Comparison of ENCODE assay signal across 1 cellular context in the genomic region with DNA sequence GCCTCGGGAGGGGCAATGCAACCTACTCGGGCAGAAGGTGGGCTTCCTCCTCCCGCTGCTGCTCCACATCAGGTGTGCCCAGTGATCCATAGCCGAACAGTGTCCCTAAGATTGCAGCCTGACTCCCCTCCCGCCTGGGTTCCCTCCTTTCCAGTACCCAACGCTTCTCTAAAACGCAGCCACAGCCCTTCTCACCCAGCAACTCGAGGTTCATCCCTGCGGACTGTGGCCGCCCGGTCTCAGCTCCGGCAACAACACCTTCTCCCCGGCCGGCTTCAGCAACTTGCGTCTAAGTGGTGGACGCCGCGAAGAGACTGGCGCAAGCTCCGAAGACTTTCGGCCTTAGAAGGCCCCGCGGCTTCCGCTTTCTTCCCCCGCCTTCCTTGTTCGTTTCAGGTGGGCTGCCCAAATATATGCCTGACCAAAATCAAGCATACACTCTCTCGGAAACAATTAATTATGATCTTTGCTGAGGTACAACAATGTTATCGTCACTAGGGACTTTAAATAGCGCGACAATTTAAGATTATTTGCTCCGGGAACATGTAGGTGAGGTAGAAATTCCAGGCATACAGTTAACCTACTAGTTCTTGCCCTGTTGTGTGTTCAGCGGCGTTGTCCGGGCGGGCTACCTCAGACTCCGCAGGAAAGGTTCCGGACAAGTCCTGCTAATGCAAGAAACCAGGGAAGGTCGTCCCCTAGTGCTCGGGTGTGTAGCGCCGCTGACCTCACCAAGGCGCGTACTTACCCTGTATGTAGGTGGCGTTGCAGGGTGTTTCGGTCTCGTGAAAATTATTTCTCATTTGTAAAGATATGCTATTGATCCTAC.
TF ChIP-seq lines count a peak whose summit lies in the region.

A gene with protein sequence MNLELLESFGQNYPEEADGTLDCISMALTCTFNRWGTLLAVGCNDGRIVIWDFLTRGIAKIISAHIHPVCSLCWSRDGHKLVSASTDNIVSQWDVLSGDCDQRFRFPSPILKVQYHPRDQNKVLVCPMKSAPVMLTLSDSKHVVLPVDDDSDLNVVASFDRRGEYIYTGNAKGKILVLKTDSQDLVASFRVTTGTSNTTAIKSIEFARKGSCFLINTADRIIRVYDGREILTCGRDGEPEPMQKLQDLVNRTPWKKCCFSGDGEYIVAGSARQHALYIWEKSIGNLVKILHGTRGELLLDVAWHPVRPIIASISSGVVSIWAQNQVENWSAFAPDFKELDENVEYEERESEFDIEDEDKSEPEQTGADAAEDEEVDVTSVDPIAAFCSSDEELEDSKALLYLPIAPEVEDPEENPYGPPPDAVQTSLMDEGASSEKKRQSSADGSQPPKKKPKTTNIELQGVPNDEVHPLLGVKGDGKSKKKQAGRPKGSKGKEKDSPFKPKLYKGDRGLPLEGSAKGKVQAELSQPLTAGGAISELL (minus strand): TSS at position 319 of the 829 bp plus-strand sequence. CDS start 105 bp downstream, at position 214.

TF ChIP-seq in K562, 482 proteins besides CTCF, POLR2A, EP300 and RAD21 (continued from another document and continues in another):
- TF ChIP-seq KLF1 (tag; IDR thresholded peaks at IDR 0.05), result 0 out of 2 replicates have a peak, but pooled peaks have one; percentile 16
- peak; percentile 65; the same call in 1 of the 2 replicates for TF ChIP-seq NR1H2 (CRISPR knock-in tag; IDR thresholded peaks at IDR 0.05)
- peak; percentile 75; the same call in 1 of the 2 replicates for TF ChIP-seq PHTF2 (CRISPR knock-in tag; IDR thresholded peaks at IDR 0.05)
- no peak for TF ChIP-seq SRSF9 (IDR thresholded peaks at IDR 0.05; ENCODE audit: borderline replicate concordance, low read depth, low read length)
- peak; percentile 97 for TF ChIP-seq KLF13 (tag; IDR thresholded peaks at IDR 0.05; ENCODE audit: borderline replicate concordance, low read depth)
- TF ChIP-seq, protein P1, sequence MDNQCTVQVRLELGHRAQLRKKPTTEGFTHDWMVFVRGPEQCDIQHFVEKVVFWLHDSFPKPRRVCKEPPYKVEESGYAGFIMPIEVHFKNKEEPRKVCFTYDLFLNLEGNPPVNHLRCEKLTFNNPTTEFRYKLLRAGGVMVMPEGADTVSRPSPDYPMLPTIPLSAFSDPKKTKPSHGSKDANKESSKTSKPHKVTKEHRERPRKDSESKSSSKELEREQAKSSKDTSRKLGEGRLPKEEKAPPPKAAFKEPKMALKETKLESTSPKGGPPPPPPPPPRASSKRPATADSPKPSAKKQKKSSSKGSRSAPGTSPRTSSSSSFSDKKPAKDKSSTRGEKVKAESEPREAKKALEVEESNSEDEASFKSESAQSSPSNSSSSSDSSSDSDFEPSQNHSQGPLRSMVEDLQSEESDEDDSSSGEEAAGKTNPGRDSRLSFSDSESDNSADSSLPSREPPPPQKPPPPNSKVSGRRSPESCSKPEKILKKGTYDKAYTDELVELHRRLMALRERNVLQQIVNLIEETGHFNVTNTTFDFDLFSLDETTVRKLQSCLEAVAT (IDR thresholded peaks at IDR 0.05), result peak; percentile 56 to 71; a peak in 3 of 4 replicates
- peak; percentile 39; the same call in 1 of the 2 replicates for TF ChIP-seq SMARCE1 (IDR thresholded peaks at IDR 0.05)
- TF ChIP-seq NR4A1 (CRISPR knock-in tag; IDR thresholded peaks at IDR 0.05), result peak; percentile 64; the same call in 1 of the 2 replicates
- TF ChIP-seq NR4A1 (tag; IDR thresholded peaks at IDR 0.05), result peak; percentile 94
- peak; percentile 96 for TF ChIP-seq RBFOX2 (IDR thresholded peaks at IDR 0.05; ENCODE audit: low read depth, low read length)
- no peak for TF ChIP-seq CREBBP (IDR thresholded peaks at IDR 0.05; ENCODE audit: low read depth, low read length)
- TF ChIP-seq POLR2B (IDR thresholded peaks at IDR 0.05; ENCODE audit: low read depth, partially characterized antibody), result peak; percentile 98
- no peak for TF ChIP-seq FOXJ3 (CRISPR knock-in tag; IDR thresholded peaks at IDR 0.05)
- TF ChIP-seq, protein P2, sequence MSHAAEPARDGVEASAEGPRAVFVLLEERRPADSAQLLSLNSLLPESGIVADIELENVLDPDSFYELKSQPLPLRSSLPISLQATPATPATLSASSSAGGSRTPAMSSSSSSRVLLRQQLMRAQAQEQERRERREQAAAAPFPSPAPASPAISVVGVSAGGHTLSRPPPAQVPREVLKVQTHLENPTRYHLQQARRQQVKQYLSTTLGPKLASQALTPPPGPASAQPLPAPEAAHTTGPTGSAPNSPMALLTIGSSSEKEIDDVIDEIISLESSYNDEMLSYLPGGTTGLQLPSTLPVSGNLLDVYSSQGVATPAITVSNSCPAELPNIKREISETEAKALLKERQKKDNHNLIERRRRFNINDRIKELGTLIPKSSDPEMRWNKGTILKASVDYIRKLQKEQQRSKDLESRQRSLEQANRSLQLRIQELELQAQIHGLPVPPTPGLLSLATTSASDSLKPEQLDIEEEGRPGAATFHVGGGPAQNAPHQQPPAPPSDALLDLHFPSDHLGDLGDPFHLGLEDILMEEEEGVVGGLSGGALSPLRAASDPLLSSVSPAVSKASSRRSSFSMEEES (CRISPR knock-in tag; IDR thresholded peaks at IDR 0.05), result no peak
- 0 out of 2 replicates have a peak, but pooled peaks have one; percentile 64 for TF ChIP-seq ZNF41 (CRISPR knock-in tag; conservative IDR thresholded peaks at IDR 0.05)
- TF ChIP-seq, protein P3, sequence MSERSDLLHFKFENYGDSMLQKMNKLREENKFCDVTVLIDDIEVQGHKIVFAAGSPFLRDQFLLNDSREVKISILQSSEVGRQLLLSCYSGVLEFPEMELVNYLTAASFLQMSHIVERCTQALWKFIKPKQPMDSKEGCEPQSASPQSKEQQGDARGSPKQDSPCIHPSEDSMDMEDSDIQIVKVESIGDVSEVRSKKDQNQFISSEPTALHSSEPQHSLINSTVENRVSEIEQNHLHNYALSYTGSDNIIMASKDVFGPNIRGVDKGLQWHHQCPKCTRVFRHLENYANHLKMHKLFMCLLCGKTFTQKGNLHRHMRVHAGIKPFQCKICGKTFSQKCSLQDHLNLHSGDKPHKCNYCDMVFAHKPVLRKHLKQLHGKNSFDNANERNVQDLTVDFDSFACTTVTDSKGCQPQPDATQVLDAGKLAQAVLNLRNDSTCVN (CRISPR knock-in tag; IDR thresholded peaks at IDR 0.05), result no peak
- TF ChIP-seq HNRNPUL1 (IDR thresholded peaks at IDR 0.05; ENCODE audit: low read length), result 0 out of 2 replicates have a peak, but pooled peaks have one; percentile 70
- no peak for TF ChIP-seq TCFL5 (CRISPR knock-in tag; conservative IDR thresholded peaks at IDR 0.05)
- TF ChIP-seq BHLHE40 (IDR thresholded peaks at IDR 0.05; ENCODE audit: low read length), result peak; percentile 76
- no peak for TF ChIP-seq CHCHD3 (CRISPR knock-in tag; IDR thresholded peaks at IDR 0.05)
- no peak for TF ChIP-seq NELFE (IDR thresholded peaks at IDR 0.05; ENCODE audit: insufficient read depth, insufficient read length)
- TF ChIP-seq NBN (IDR thresholded peaks at IDR 0.05; ENCODE audit: low read depth), result peak; percentile 99
- TF ChIP-seq CBFB (CRISPR knock-in tag; IDR thresholded peaks at IDR 0.05), result peak; percentile 42; the same call in 1 of the 2 replicates
- TF ChIP-seq GTF3C2 (IDR thresholded peaks at IDR 0.05; ENCODE audit: borderline replicate concordance, extremely low read depth, insufficient read length), result no peak
- no peak for TF ChIP-seq NCOA4 (IDR thresholded peaks at IDR 0.05; ENCODE audit: partially characterized antibody)
- TF ChIP-seq MCM7 (IDR thresholded peaks at IDR 0.05), result no peak
- TF ChIP-seq HDAC2 (IDR thresholded peaks at IDR 0.05), result 0 out of 2 replicates have a peak, but pooled peaks have one; percentile 67
- TF ChIP-seq CHD1 (IDR thresholded peaks at IDR 0.05; ENCODE audit: low read length), result no peak
- peak; percentile 72; the same call in 1 of the 2 replicates for TF ChIP-seq MECOM (CRISPR knock-in tag; IDR thresholded peaks at IDR 0.05)
- TF ChIP-seq ETV6 (IDR thresholded peaks at IDR 0.05; ENCODE audit: borderline replicate concordance in 1 of 2, low read depth in 2 of 2, low read length in 1 of 2), result 0 out of 4 replicates have a peak, but pooled peaks of 1 of the 2 experiments have one; percentile 62
- 0 out of 2 replicates have a peak, but pooled peaks have one; percentile 18 for TF ChIP-seq ETV6 (CRISPR knock-in tag; IDR thresholded peaks at IDR 0.05; ENCODE audit: borderline replicate concordance)
- TF ChIP-seq, protein P4, sequence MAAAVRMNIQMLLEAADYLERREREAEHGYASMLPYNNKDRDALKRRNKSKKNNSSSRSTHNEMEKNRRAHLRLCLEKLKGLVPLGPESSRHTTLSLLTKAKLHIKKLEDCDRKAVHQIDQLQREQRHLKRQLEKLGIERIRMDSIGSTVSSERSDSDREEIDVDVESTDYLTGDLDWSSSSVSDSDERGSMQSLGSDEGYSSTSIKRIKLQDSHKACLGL (CRISPR knock-in tag; IDR thresholded peaks at IDR 0.05; ENCODE audit: borderline replicate concordance, poor library complexity, severe bottlenecking), result no peak
- 0 out of 2 replicates have a peak, but pooled peaks have one; percentile 19 for TF ChIP-seq JUNB (CRISPR knock-in tag; conservative IDR thresholded peaks at IDR 0.05)
- peak; percentile 83; the same call in 1 of the 2 replicates for TF ChIP-seq BRD4 (IDR thresholded peaks at IDR 0.05)
- peak; percentile 67; the same call in 1 of the 2 replicates for TF ChIP-seq ZNF449 (CRISPR knock-in tag; IDR thresholded peaks at IDR 0.05)
- no peak for TF ChIP-seq USF2 (CRISPR knock-in tag; IDR thresholded peaks at IDR 0.05)
- TF ChIP-seq RNF2 (IDR thresholded peaks at IDR 0.05), result peak; percentile 94
- no peak for TF ChIP-seq HNRNPK (IDR thresholded peaks at IDR 0.05; ENCODE audit: low read depth, low read length, poor library complexity, severe bottlenecking)
- peak; percentile 91 for TF ChIP-seq ZZZ3 (IDR thresholded peaks at IDR 0.05)
- TF ChIP-seq ZNF639 (CRISPR knock-in tag; conservative IDR thresholded peaks at IDR 0.05 in 1 of 2, IDR thresholded peaks at IDR 0.05 in 1 of 2), result peak in 1 of 2 experiments; percentile 97; a peak in 2 of 4 replicates
- no peak for TF ChIP-seq RBM14 (IDR thresholded peaks at IDR 0.05; ENCODE audit: borderline replicate concordance, insufficient read depth, low read depth, low read length)
- TF ChIP-seq, protein P5, sequence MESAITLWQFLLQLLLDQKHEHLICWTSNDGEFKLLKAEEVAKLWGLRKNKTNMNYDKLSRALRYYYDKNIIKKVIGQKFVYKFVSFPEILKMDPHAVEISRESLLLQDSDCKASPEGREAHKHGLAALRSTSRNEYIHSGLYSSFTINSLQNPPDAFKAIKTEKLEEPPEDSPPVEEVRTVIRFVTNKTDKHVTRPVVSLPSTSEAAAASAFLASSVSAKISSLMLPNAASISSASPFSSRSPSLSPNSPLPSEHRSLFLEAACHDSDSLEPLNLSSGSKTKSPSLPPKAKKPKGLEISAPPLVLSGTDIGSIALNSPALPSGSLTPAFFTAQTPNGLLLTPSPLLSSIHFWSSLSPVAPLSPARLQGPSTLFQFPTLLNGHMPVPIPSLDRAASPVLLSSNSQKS (CRISPR knock-in tag; IDR thresholded peaks at IDR 0.05), result no peak
- TF ChIP-seq TEAD1 (CRISPR knock-in tag; IDR thresholded peaks at IDR 0.05), result peak; percentile 73 to 98
- no peak for TF ChIP-seq U2AF2 (optimal IDR thresholded peaks at IDR 0.05; ENCODE audit: low read depth, low read length)
- TF ChIP-seq CREB3 (tag; conservative IDR thresholded peaks at IDR 0.05; ENCODE audit: low read depth), result peak; percentile 60; the same call in 1 of the 2 replicates
